In genomic region chr4:13627606-13628301, GRCh38 we compare ENCODE assay signal across 8 cellular contexts. TPM values are rescaled to one million over a fixed set of nuclear protein-coding genes. Genes with fewer than 3 reads are reported as not detected.
DNase-seq lines count a peak whose midpoint lies in the region; ATAC-seq and TF ChIP-seq lines count a peak whose summit lies in the region.

Gene BOD1L1 (minus strand): TSS chr4:13627725. CDS start chr4:13627587, 138 bp downstream.

- peak; percentile 93 for ATAC-seq in HG03196 (IDR thresholded peaks at IDR 0.05; ENCODE audit: unreplicated experiment)
- peak; percentile 83 for ATAC-seq in activated CD4-positive, CD25-positive, alpha-beta regulatory T cell treated with anti-CD3 and anti-CD28 coated beads, Interleukin-2, amount 50 U/mL, for 24 hours

- in situ Hi-C loops in GM18951 (cut with MboI; ENCODE audit: low sequenced_read_pairs, unreplicated experiment): no loop called here

- H3K4me3 ChIP-seq in AG10803 (ENCODE audit: low read length) (peak within 1 kb of the TSS; percentile 82), kidney epithelial cell (ENCODE audit: low read depth, low read length) (peak within 1 kb of the TSS; percentile 97)

- peak; percentile 95 for TF ChIP-seq POLR2A in GM18951 (IDR thresholded peaks at IDR 0.05; ENCODE audit: extremely low read depth, insufficient read depth, insufficient read length)

- DNase-seq in AG10803 (ENCODE audit: low read depth) (peak; percentile 90), NCI-H226 (peak; percentile 84), cerebellar cortex (ENCODE audit: low spot score) (peak; percentile 92), kidney epithelial cell (ENCODE audit: low read depth) (peak; percentile 67)
- peak; percentile 64 to 70 for DNase-seq in stimulated activated CD4-positive, alpha-beta T cell treated with anti-CD3 and anti-CD28 coated beads, Interleukin-15, amount 100 ng/mL, for 48 hours (ENCODE audit: low read depth in 2 of 2)

- H3K36me3 ChIP-seq in kidney epithelial cell (ENCODE audit: control insufficient read depth, insufficient read depth, low read length): no peaks in the 10 kb centered on the region

- H3K27me3 ChIP-seq in kidney epithelial cell (ENCODE audit: control insufficient read depth, insufficient read depth, low read length): no peaks in the 10 kb centered on the region

- TF ChIP-seq CTCF in AG10803 (conservative IDR thresholded peaks at IDR 0.05; ENCODE audit: low read length) (peak; percentile 50), kidney epithelial cell (IDR thresholded peaks at IDR 0.05; ENCODE audit: insufficient read depth, low read length, poor library complexity, severe bottlenecking) (peak; percentile 67)

RNA-seq across cellular contexts. Expression of gene BOD1L1, which starts in this region (rescaled TPM):
- total RNA-seq in kidney epithelial cell: 28.7 and 35.2 TPM in 2 replicates

Comparison
In these comparisons a context has a peak if more than half of its experiments do, and no peak if none do; other contexts are left out.
1. Peak in every context shown above with its lines: DNase-seq, ATAC-seq and H3K4me3 ChIP-seq.